Comparison of ENCODE assay signal across 1 cellular context in the genomic region with DNA sequence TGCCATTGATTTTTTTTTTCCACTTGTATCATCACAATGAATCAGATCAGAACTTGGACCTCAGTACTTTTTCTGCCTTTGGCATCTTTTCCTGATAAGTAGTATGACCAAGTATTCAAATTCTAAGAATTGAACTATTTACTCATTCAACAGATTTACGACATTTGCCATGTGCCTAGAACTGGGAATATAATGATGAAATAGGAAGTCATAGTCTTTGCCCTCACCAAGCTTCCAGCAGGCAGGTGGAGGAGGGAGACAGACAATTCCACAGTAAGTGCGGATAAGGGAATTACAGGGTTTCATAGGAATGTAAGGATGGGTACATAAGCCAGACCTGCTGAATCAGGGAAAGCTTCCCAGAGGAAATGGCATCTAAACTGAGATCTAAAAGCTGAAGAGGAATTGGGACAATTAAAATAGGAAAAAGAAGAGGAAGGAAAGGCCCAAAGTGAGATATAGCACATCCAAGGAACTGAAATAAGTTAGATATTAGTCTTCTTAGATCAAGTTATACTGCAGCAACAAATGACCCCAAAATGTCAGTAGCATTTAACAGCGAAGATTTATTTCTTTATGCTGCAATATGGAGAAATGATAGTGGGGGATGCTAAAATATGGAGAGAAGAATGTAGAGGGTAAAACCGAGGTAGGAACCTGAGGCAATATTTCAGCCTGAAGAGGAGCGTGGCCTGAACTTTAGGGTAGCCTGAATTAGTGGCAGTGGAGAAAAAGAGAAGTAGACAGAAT.
TF ChIP-seq lines count a peak whose summit lies in the region.

No MANE protein-coding gene starts in this region.

TF ChIP-seq in K562, 482 proteins besides CTCF, POLR2A, EP300 and RAD21 (continues in another document):
- TF ChIP-seq SMARCE1 (IDR thresholded peaks at IDR 0.05), result peak; percentile 69; the same call in 1 of the 2 replicates
- TF ChIP-seq KDM1A (IDR thresholded peaks at IDR 0.05), result no peak
- TF ChIP-seq MYC (IDR thresholded peaks at IDR 0.05; ENCODE audit: low read depth, low read length), result peak; percentile 97
- TF ChIP-seq MYC (CRISPR knock-in tag; IDR thresholded peaks at IDR 0.05; ENCODE audit: borderline replicate concordance, low read depth), result no peak
- TF ChIP-seq, protein P1, sequence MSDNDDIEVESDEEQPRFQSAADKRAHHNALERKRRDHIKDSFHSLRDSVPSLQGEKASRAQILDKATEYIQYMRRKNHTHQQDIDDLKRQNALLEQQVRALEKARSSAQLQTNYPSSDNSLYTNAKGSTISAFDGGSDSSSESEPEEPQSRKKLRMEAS (CRISPR knock-in tag; IDR thresholded peaks at IDR 0.05), result no peak
- TF ChIP-seq HEY1 (CRISPR knock-in tag; IDR thresholded peaks at IDR 0.05; ENCODE audit: borderline replicate concordance), result no peak
- TF ChIP-seq KDM4B (IDR thresholded peaks at IDR 0.05; ENCODE audit: borderline replicate concordance in 2 of 2, low read depth in 1 of 2), result no peak
- TF ChIP-seq, protein P2, sequence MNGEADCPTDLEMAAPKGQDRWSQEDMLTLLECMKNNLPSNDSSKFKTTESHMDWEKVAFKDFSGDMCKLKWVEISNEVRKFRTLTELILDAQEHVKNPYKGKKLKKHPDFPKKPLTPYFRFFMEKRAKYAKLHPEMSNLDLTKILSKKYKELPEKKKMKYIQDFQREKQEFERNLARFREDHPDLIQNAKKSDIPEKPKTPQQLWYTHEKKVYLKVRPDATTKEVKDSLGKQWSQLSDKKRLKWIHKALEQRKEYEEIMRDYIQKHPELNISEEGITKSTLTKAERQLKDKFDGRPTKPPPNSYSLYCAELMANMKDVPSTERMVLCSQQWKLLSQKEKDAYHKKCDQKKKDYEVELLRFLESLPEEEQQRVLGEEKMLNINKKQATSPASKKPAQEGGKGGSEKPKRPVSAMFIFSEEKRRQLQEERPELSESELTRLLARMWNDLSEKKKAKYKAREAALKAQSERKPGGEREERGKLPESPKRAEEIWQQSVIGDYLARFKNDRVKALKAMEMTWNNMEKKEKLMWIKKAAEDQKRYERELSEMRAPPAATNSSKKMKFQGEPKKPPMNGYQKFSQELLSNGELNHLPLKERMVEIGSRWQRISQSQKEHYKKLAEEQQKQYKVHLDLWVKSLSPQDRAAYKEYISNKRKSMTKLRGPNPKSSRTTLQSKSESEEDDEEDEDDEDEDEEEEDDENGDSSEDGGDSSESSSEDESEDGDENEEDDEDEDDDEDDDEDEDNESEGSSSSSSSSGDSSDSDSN (IDR thresholded peaks at IDR 0.05; ENCODE audit: borderline replicate concordance in 1 of 2, low read depth in 2 of 2, low read length in 2 of 2), result no peak
- TF ChIP-seq PPARD (CRISPR knock-in tag; IDR thresholded peaks at IDR 0.05), result no peak
- TF ChIP-seq, protein P3, sequence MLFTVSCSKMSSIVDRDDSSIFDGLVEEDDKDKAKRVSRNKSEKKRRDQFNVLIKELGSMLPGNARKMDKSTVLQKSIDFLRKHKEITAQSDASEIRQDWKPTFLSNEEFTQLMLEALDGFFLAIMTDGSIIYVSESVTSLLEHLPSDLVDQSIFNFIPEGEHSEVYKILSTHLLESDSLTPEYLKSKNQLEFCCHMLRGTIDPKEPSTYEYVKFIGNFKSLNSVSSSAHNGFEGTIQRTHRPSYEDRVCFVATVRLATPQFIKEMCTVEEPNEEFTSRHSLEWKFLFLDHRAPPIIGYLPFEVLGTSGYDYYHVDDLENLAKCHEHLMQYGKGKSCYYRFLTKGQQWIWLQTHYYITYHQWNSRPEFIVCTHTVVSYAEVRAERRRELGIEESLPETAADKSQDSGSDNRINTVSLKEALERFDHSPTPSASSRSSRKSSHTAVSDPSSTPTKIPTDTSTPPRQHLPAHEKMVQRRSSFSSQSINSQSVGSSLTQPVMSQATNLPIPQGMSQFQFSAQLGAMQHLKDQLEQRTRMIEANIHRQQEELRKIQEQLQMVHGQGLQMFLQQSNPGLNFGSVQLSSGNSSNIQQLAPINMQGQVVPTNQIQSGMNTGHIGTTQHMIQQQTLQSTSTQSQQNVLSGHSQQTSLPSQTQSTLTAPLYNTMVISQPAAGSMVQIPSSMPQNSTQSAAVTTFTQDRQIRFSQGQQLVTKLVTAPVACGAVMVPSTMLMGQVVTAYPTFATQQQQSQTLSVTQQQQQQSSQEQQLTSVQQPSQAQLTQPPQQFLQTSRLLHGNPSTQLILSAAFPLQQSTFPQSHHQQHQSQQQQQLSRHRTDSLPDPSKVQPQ (CRISPR knock-in tag; IDR thresholded peaks at IDR 0.05; ENCODE audit: borderline replicate concordance), result no peak
- TF ChIP-seq ZNF134 (CRISPR knock-in tag; conservative IDR thresholded peaks at IDR 0.05), result no peak
- no peak for TF ChIP-seq TAF1 (IDR thresholded peaks at IDR 0.05; ENCODE audit: control insufficient read depth, extremely low read depth, insufficient read depth, low read length, severe bottlenecking)
- TF ChIP-seq, protein P4, sequence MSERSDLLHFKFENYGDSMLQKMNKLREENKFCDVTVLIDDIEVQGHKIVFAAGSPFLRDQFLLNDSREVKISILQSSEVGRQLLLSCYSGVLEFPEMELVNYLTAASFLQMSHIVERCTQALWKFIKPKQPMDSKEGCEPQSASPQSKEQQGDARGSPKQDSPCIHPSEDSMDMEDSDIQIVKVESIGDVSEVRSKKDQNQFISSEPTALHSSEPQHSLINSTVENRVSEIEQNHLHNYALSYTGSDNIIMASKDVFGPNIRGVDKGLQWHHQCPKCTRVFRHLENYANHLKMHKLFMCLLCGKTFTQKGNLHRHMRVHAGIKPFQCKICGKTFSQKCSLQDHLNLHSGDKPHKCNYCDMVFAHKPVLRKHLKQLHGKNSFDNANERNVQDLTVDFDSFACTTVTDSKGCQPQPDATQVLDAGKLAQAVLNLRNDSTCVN (CRISPR knock-in tag; IDR thresholded peaks at IDR 0.05), result no peak
- no peak for TF ChIP-seq CBX5 (IDR thresholded peaks at IDR 0.05; ENCODE audit: borderline replicate concordance, low read depth)
- TF ChIP-seq HNRNPK (IDR thresholded peaks at IDR 0.05; ENCODE audit: low read depth, low read length, poor library complexity, severe bottlenecking), result no peak
- TF ChIP-seq NCOA4 (IDR thresholded peaks at IDR 0.05; ENCODE audit: partially characterized antibody), result no peak
- no peak for TF ChIP-seq NFXL1 (CRISPR knock-in tag; IDR thresholded peaks at IDR 0.05)
- TF ChIP-seq ATF7 (IDR thresholded peaks at IDR 0.05), result peak; percentile 43; the same call in 1 of the 2 replicates
- TF ChIP-seq KDM5B (IDR thresholded peaks at IDR 0.05; ENCODE audit: insufficient replicate concordance, low read depth, low read length), result no peak
- no peak for TF ChIP-seq BRCA1 (IDR thresholded peaks at IDR 0.05)
- no peak for TF ChIP-seq BRCA1 (CRISPR knock-in tag; IDR thresholded peaks at IDR 0.05)
- TF ChIP-seq HNRNPUL1 (IDR thresholded peaks at IDR 0.05; ENCODE audit: low read length), result no peak
- TF ChIP-seq, protein P5, sequence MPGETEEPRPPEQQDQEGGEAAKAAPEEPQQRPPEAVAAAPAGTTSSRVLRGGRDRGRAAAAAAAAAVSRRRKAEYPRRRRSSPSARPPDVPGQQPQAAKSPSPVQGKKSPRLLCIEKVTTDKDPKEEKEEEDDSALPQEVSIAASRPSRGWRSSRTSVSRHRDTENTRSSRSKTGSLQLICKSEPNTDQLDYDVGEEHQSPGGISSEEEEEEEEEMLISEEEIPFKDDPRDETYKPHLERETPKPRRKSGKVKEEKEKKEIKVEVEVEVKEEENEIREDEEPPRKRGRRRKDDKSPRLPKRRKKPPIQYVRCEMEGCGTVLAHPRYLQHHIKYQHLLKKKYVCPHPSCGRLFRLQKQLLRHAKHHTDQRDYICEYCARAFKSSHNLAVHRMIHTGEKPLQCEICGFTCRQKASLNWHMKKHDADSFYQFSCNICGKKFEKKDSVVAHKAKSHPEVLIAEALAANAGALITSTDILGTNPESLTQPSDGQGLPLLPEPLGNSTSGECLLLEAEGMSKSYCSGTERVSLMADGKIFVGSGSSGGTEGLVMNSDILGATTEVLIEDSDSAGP (CRISPR knock-in tag; IDR thresholded peaks at IDR 0.05), result no peak
- TF ChIP-seq KLF6 (CRISPR knock-in tag; IDR thresholded peaks at IDR 0.05; ENCODE audit: borderline replicate concordance), result peak; percentile 56; the same call in 1 of the 2 replicates
- no peak for TF ChIP-seq SIN3B (IDR thresholded peaks at IDR 0.05; ENCODE audit: low read depth)
- no peak for TF ChIP-seq ZNF699 (CRISPR knock-in tag; IDR thresholded peaks at IDR 0.05; ENCODE audit: insufficient replicate concordance)
- TF ChIP-seq, protein P6, sequence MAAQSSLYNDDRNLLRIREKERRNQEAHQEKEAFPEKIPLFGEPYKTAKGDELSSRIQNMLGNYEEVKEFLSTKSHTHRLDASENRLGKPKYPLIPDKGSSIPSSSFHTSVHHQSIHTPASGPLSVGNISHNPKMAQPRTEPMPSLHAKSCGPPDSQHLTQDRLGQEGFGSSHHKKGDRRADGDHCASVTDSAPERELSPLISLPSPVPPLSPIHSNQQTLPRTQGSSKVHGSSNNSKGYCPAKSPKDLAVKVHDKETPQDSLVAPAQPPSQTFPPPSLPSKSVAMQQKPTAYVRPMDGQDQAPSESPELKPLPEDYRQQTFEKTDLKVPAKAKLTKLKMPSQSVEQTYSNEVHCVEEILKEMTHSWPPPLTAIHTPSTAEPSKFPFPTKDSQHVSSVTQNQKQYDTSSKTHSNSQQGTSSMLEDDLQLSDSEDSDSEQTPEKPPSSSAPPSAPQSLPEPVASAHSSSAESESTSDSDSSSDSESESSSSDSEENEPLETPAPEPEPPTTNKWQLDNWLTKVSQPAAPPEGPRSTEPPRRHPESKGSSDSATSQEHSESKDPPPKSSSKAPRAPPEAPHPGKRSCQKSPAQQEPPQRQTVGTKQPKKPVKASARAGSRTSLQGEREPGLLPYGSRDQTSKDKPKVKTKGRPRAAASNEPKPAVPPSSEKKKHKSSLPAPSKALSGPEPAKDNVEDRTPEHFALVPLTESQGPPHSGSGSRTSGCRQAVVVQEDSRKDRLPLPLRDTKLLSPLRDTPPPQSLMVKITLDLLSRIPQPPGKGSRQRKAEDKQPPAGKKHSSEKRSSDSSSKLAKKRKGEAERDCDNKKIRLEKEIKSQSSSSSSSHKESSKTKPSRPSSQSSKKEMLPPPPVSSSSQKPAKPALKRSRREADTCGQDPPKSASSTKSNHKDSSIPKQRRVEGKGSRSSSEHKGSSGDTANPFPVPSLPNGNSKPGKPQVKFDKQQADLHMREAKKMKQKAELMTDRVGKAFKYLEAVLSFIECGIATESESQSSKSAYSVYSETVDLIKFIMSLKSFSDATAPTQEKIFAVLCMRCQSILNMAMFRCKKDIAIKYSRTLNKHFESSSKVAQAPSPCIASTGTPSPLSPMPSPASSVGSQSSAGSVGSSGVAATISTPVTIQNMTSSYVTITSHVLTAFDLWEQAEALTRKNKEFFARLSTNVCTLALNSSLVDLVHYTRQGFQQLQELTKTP (IDR thresholded peaks at IDR 0.05; ENCODE audit: low read depth in 1 of 2, partially characterized antibody in 2 of 2), result peak in 1 of 2 experiments; percentile 28
- TF ChIP-seq, protein P7, sequence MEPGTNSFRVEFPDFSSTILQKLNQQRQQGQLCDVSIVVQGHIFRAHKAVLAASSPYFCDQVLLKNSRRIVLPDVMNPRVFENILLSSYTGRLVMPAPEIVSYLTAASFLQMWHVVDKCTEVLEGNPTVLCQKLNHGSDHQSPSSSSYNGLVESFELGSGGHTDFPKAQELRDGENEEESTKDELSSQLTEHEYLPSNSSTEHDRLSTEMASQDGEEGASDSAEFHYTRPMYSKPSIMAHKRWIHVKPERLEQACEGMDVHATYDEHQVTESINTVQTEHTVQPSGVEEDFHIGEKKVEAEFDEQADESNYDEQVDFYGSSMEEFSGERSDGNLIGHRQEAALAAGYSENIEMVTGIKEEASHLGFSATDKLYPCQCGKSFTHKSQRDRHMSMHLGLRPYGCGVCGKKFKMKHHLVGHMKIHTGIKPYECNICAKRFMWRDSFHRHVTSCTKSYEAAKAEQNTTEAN (CRISPR knock-in tag; IDR thresholded peaks at IDR 0.05), result no peak
- no peak for TF ChIP-seq GATA2 (CRISPR knock-in tag; IDR thresholded peaks at IDR 0.05)
- TF ChIP-seq TEAD4 (IDR thresholded peaks at IDR 0.05; ENCODE audit: low read length), result no peak; the same call in 1 of the 2 replicates
- TF ChIP-seq TEAD4 (CRISPR knock-in tag; IDR thresholded peaks at IDR 0.05; ENCODE audit: borderline replicate concordance), result no peak
- no peak for TF ChIP-seq MXI1 (IDR thresholded peaks at IDR 0.05; ENCODE audit: low read depth, low read length)
- peak; percentile 55; the same call in 1 of the 2 replicates for TF ChIP-seq ZSCAN32 (CRISPR knock-in tag; IDR thresholded peaks at IDR 0.05)
- TF ChIP-seq PHF21A (IDR thresholded peaks at IDR 0.05; ENCODE audit: borderline replicate concordance, low read depth), result no peak
- TF ChIP-seq BRF1 (IDR thresholded peaks at IDR 0.05; ENCODE audit: borderline replicate concordance, extremely low read depth, insufficient read length), result no peak
- no peak; the same call in 1 of the 2 replicates for TF ChIP-seq CTBP1 (IDR thresholded peaks at IDR 0.05; ENCODE audit: borderline replicate concordance)
- no peak for TF ChIP-seq CBX3 (IDR thresholded peaks at IDR 0.05; ENCODE audit: borderline replicate concordance in 1 of 2, low read length in 2 of 2)
- TF ChIP-seq, protein P8, sequence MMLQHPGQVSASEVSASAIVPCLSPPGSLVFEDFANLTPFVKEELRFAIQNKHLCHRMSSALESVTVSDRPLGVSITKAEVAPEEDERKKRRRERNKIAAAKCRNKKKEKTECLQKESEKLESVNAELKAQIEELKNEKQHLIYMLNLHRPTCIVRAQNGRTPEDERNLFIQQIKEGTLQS (IDR thresholded peaks at IDR 0.05), result peak; percentile 90
- TF ChIP-seq, protein P8 (CRISPR knock-in tag; conservative IDR thresholded peaks at IDR 0.05), result no peak
- no peak for TF ChIP-seq BMI1 (IDR thresholded peaks at IDR 0.05; ENCODE audit: low read length)
- no peak for TF ChIP-seq CBX2 (IDR thresholded peaks at IDR 0.05; ENCODE audit: insufficient read depth, low read length, poor library complexity, severe bottlenecking)
- TF ChIP-seq, protein P9, sequence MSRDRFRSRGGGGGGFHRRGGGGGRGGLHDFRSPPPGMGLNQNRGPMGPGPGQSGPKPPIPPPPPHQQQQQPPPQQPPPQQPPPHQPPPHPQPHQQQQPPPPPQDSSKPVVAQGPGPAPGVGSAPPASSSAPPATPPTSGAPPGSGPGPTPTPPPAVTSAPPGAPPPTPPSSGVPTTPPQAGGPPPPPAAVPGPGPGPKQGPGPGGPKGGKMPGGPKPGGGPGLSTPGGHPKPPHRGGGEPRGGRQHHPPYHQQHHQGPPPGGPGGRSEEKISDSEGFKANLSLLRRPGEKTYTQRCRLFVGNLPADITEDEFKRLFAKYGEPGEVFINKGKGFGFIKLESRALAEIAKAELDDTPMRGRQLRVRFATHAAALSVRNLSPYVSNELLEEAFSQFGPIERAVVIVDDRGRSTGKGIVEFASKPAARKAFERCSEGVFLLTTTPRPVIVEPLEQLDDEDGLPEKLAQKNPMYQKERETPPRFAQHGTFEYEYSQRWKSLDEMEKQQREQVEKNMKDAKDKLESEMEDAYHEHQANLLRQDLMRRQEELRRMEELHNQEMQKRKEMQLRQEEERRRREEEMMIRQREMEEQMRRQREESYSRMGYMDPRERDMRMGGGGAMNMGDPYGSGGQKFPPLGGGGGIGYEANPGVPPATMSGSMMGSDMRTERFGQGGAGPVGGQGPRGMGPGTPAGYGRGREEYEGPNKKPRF (IDR thresholded peaks at IDR 0.05; ENCODE audit: low read depth, low read length), result no peak
- TF ChIP-seq STAG1 (CRISPR knock-in tag; IDR thresholded peaks at IDR 0.05; ENCODE audit: borderline replicate concordance), result no peak
- no peak for TF ChIP-seq HNRNPL (IDR thresholded peaks at IDR 0.05; ENCODE audit: low read depth, low read length)
- 0 out of 2 replicates have a peak, but pooled peaks have one; percentile 14 for TF ChIP-seq TAL1 (IDR thresholded peaks at IDR 0.05)
